ENCODE assay signal across 21 cellular contexts in genomic region chr15:25176616-25176923, GRCh38.
DNase-seq lines count a peak whose midpoint lies in the region; ATAC-seq, FAIRE-seq and TF ChIP-seq lines count a peak whose summit lies in the region.
"Had no signal": no experiment of that assay in that cellular context is flagged by ENCODE, and none has a peak within 500 bp of the region (broad histone marks: within the 10 kb centered on the region; RNA-seq: fewer than 3 reads in every experiment).

No MANE protein-coding gene starts in this region.

- TF ChIP-seq POLR2A in adrenal gland (IDR thresholded peaks at IDR 0.05), result no peak
- TF ChIP-seq POLR2A in upper lobe of left lung (IDR thresholded peaks at IDR 0.05), result no peak

- H3K27me3 ChIP-seq in adrenal gland, result no peaks in the 10 kb centered on the region
- no peaks in the 10 kb centered on the region for H3K27me3 ChIP-seq in lung (ENCODE audit: control insufficient read depth, insufficient read depth)
- H3K27me3 ChIP-seq in upper lobe of left lung, result no peaks in the 10 kb centered on the region
- H3K27me3 ChIP-seq: tibial nerve had no signal

- ATAC-seq in lung (ENCODE audit: insufficient read depth, low FRiP score), result no peak
- ATAC-seq in upper lobe of left lung (ENCODE audit: low FRiP score in 2 of 2), result no peak
- ATAC-seq: naive thymus-derived CD8-positive, alpha-beta T cell; stimulated activated memory B cell treated with anti-CD40 and anti-IgM and Interleukin-4, amounts not matched to agents 10 μg/mL and 1 μg/mL and 100 μg/mL, for 72 hours had no signal

- no peak overlapping the region for H3K27ac ChIP-seq in adrenal gland
- H3K27ac ChIP-seq in lung (ENCODE audit: low read depth in 1 of 2, low read length in 1 of 2), result no peak overlapping the region
- H3K27ac ChIP-seq in upper lobe of left lung, result no peak overlapping the region
- H3K27ac ChIP-seq: SK-N-MC, tibial nerve had no signal

- no peak overlapping the region for H3K4me3 Mint-ChIP-seq in activated naive CD4-positive, alpha-beta T cell treated with anti-CD3 and anti-CD28 coated beads for 36 hours
- H3K4me3 Mint-ChIP-seq: CD4-positive, alpha-beta T cell; naive thymus-derived CD8-positive, alpha-beta T cell; stimulated activated memory B cell treated with anti-CD40 and anti-IgM and Interleukin-4, amounts not matched to agents 10 μg/mL and 1 μg/mL and 100 μg/mL, for 72 hours had no signal

- H3K36me3 ChIP-seq in adrenal gland (replicated peaks in 1 of 2) (no peaks in the 10 kb centered on the region), lung (ENCODE audit: control insufficient read depth in 2 of 2, insufficient read depth in 2 of 2, low read length in 2 of 2) (no peaks in the 10 kb centered on the region), upper lobe of left lung (no peaks in the 10 kb centered on the region)
- H3K36me3 ChIP-seq: tibial nerve had no signal

- intact Hi-C loops in activated naive CD4-positive, alpha-beta T cell treated with anti-CD3 and anti-CD28 coated beads for 36 hours (cut with micrococcal nuclease), result no loop called here
- intact Hi-C loops in adrenal gland (cut with DNase I), result no loop called here

- H3K9me3 Mint-ChIP-seq in activated naive CD4-positive, alpha-beta T cell treated with anti-CD3 and anti-CD28 coated beads for 36 hours, result peaks cover 28% of the 10 kb centered on the region

- H3K4me3 ChIP-seq in adrenal gland (no peak overlapping the region), lung (no peak overlapping the region), upper lobe of left lung (no peak overlapping the region)
- H3K4me3 ChIP-seq: SK-N-MC, tibial nerve had no signal

- TF ChIP-seq CTCF in adrenal gland (IDR thresholded peaks at IDR 0.05) (no peak), lung (IDR thresholded peaks at IDR 0.05; ENCODE audit: control extremely low read depth, extremely low read depth) (no peak), upper lobe of left lung (IDR thresholded peaks at IDR 0.05) (no peak)

- DNase-seq in activated naive CD4-positive, alpha-beta T cell treated with anti-CD3 and anti-CD28 coated beads, Interleukin-2, amount 50 U/mL, for 16 hours, result peak; percentile 4
- no peak for DNase-seq in activated naive CD4-positive, alpha-beta T cell treated with anti-CD3 and anti-CD28 coated beads for 36 hours
- DNase-seq in adrenal gland (peak in 4 of 7 donors; percentile 3 to 16 (median 5)), lung (ENCODE audit: low spot score) (peak; percentile 13), upper lobe of left lung (peak; percentile 15 to 24), DMS 273 (lab: John Stamatoyannopoulos, UW; ENCODE audit: unreplicated experiment) (no peak), urothelium cell line (ENCODE audit: low spot score) (no peak), CD1c-positive myeloid dendritic cell (ENCODE audit: extremely low spot score) (no peak)
- DNase-seq: activated CD4-positive, alpha-beta T cell treated with anti-CD3 and anti-CD28 coated beads for 48 hours; amniotic stem cell; cerebellar nuclear complex; Kasumi-1; NCI-H1092 treated with DMSO at 0.1 percent for 48 hours; NCI-H748 treated with DMSO at 0.1 percent for 48 hours; OCI-M1 had no signal

- no peak for TF ChIP-seq EP300 in upper lobe of left lung (IDR thresholded peaks at IDR 0.05)

- FAIRE-seq in urothelium cell line (lab: Jason Lieb, UNC), result no peak
- FAIRE-seq: HTR-8/SVneo had no signal

- H3K36me3 Mint-ChIP-seq in activated naive CD4-positive, alpha-beta T cell treated with anti-CD3 and anti-CD28 coated beads for 36 hours (ENCODE audit: low read depth), result peaks cover 3% of the 10 kb centered on the region
- H3K36me3 Mint-ChIP-seq: stimulated activated memory B cell treated with anti-CD40 and anti-IgM and Interleukin-4, amounts not matched to agents 10 μg/mL and 1 μg/mL and 100 μg/mL, for 72 hours had no signal

- WGBS in adrenal gland, 4 donors, result 89 to 100% (median 95%) methylated on average over 2 to 7 of the region's 7 CpGs
- WGBS in lung, 2 donors, result 89 to 93% methylated on average over 7 of the region's 7 CpGs
- WGBS in upper lobe of left lung, 2 donors, result 86 to 91% methylated on average over 5 to 7 of the region's 7 CpGs

- no peaks in the 10 kb centered on the region for H3K4me1 Mint-ChIP-seq in activated naive CD4-positive, alpha-beta T cell treated with anti-CD3 and anti-CD28 coated beads for 36 hours (ENCODE audit: low read depth)
- H3K4me1 Mint-ChIP-seq: naive thymus-derived CD8-positive, alpha-beta T cell; stimulated activated memory B cell treated with anti-CD40 and anti-IgM and Interleukin-4, amounts not matched to agents 10 μg/mL and 1 μg/mL and 100 μg/mL, for 72 hours had no signal

- no peaks in the 10 kb centered on the region for H3K27me3 Mint-ChIP-seq in activated naive CD4-positive, alpha-beta T cell treated with anti-CD3 and anti-CD28 coated beads for 36 hours (ENCODE audit: low read depth)
- H3K27me3 Mint-ChIP-seq: CD4-positive, alpha-beta T cell; naive thymus-derived CD8-positive, alpha-beta T cell; stimulated activated memory B cell treated with anti-CD40 and anti-IgM and Interleukin-4, amounts not matched to agents 10 μg/mL and 1 μg/mL and 100 μg/mL, for 72 hours had no signal

- CTCF ChIA-PET in activated naive CD4-positive, alpha-beta T cell treated with anti-CD3 and anti-CD28 coated beads for 36 hours (lab: Charles Lee), result no interaction called here

- H3K4me1 ChIP-seq in adrenal gland (replicated peaks in 1 of 2), result no peaks in the 10 kb centered on the region
- H3K4me1 ChIP-seq in lung (ENCODE audit: control insufficient read depth in 2 of 2, insufficient read depth in 2 of 2, low read length in 2 of 2), result no peaks in the 10 kb centered on the region
- H3K4me1 ChIP-seq in upper lobe of left lung, result no peaks in the 10 kb centered on the region
- H3K4me1 ChIP-seq: tibial nerve had no signal

- H3K27ac Mint-ChIP-seq in activated naive CD4-positive, alpha-beta T cell treated with anti-CD3 and anti-CD28 coated beads for 36 hours, result no peak overlapping the region
- H3K27ac Mint-ChIP-seq: CD4-positive, alpha-beta T cell; naive thymus-derived CD8-positive, alpha-beta T cell; stimulated activated memory B cell treated with anti-CD40 and anti-IgM and Interleukin-4, amounts not matched to agents 10 μg/mL and 1 μg/mL and 100 μg/mL, for 72 hours had no signal

- peaks cover 0 to 13% (median 0%) of the 10 kb centered on the region in 3 donors for H3K9me3 ChIP-seq in adrenal gland (replicated peaks in 1 of 3)
- peaks cover 0 to 85% of the 10 kb centered on the region in 2 donors for H3K9me3 ChIP-seq in lung (ENCODE audit: control insufficient read depth in 2 of 2, insufficient read depth in 1 of 2, low read length in 1 of 2)
- H3K9me3 ChIP-seq in upper lobe of left lung, result peaks cover 4 to 95% (median 37%) of the 10 kb centered on the region in 4 donors

Comparison
In these comparisons a context has a peak if more than half of its experiments do, and no peak if none do; other contexts are left out.
1. DNase-seq: peak in activated naive CD4-positive, alpha-beta T cell treated with anti-CD3 and anti-CD28 coated beads, Interleukin-2, amount 50 U/mL, for 16 hours (single experiment), adrenal gland (4 of 7), lung (single experiment) and upper lobe of left lung (2 of 2); none in activated naive CD4-positive, alpha-beta T cell treated with anti-CD3 and anti-CD28 coated beads for 36 hours (single experiment), DMS 273 (single experiment), urothelium cell line (single experiment) and CD1c-positive myeloid dendritic cell (single experiment).